Comparison of ENCODE assay signal across 15 cellular contexts in genomic region chr1:176801553-176802020, GRCh38.
DNase-seq lines count a peak whose midpoint lies in the region; TF ChIP-seq lines count a peak whose summit lies in the region.
"Had no signal": no experiment of that assay in that cellular context is flagged by ENCODE, and none has a peak within 500 bp of the region (broad histone marks: within the 10 kb centered on the region; RNA-seq: fewer than 3 reads in every experiment).

No MANE protein-coding gene starts in this region.

- intact Hi-C loops in left ventricle myocardium inferior (cut with micrococcal nuclease): no loop called here

- no peaks in the 10 kb centered on the region for H3K9me3 ChIP-seq in left ventricle myocardium inferior (replicated peaks)
- H3K9me3 ChIP-seq: BLaER1 treated with 17β-estradiol and CSF1 and Interleukin-3, amounts not matched to agents 10 nM and 100 nM had no signal

- no peaks in the 10 kb centered on the region for H3K27me3 ChIP-seq in left ventricle myocardium inferior (ENCODE audit: low read depth)
- H3K27me3 ChIP-seq: BLaER1 treated with 17β-estradiol and CSF1 and Interleukin-3, amounts not matched to agents 10 nM and 100 nM had no signal

- H3K4me3 Mint-ChIP-seq in progenitor cell of endocrine pancreas (ENCODE audit: low read depth) (no peak overlapping the region), HFFc6 (no peak overlapping the region)
- no peak overlapping the region for H3K4me3 Mint-ChIP-seq in activated naive CD4-positive, alpha-beta T cell treated with anti-CD3 and anti-CD28 coated beads, Interleukin-2, amount 10 ng/mL, durations not matched to agents 7 days and 5 days
- H3K4me3 Mint-ChIP-seq: activated CD4-positive, alpha-beta T cell treated with anti-CD3 and anti-CD28 coated beads, Interleukin-2, amount 10 ng/mL, durations not matched to agents 7 days and 5 days; naive B cell had no signal

- H3K4me1 ChIP-seq in left ventricle myocardium inferior: peaks cover 28% of the 10 kb centered on the region

- no peak for TF ChIP-seq CTCF in left ventricle myocardium inferior (IDR thresholded peaks at IDR 0.05; ENCODE audit: borderline replicate concordance)
- no peak for TF ChIP-seq CTCF in progenitor cell of endocrine pancreas (IDR thresholded peaks at IDR 0.05; ENCODE audit: unreplicated experiment)
- no peak for TF ChIP-seq CTCF in HFFc6 (IDR thresholded peaks at IDR 0.05)

- CTCF ChIA-PET in activated naive CD4-positive, alpha-beta T cell treated with anti-CD3 and anti-CD28 coated beads, Interleukin-2, amount 10 ng/mL, durations not matched to agents 7 days and 5 days (lab: Charles Lee): no interaction called here

- DNase-seq in DMS 273 (lab: John Stamatoyannopoulos, UW; ENCODE audit: unreplicated experiment) (peak; percentile 92), NCI-H82 (lab: John Stamatoyannopoulos, UW) (peak; percentile 77), left ventricle myocardium inferior (no peak), progenitor cell of endocrine pancreas (ENCODE audit: low spot score, unreplicated experiment) (no peak), kidney tubule cell (ENCODE audit: low spot score) (no peak), SW480 (ENCODE audit: low spot score) (no peak), HFFc6 (no peak)
- no peak for DNase-seq in activated naive CD4-positive, alpha-beta T cell treated with anti-CD3 and anti-CD28 coated beads, Interleukin-2, amount 10 ng/mL, durations not matched to agents 7 days and 5 days
- DNase-seq: activated CD4-positive, alpha-beta T cell treated with anti-CD3 and anti-CD28 coated beads, Interleukin-2, amount 10 ng/mL, durations not matched to agents 7 days and 5 days; naive B cell; NCI-H1048; T-helper 1 cell had no signal

- H3K9me3 Mint-ChIP-seq in progenitor cell of endocrine pancreas (ENCODE audit: low read depth) (no peaks in the 10 kb centered on the region), HFFc6 (peaks cover 34% of the 10 kb centered on the region)
- H3K9me3 Mint-ChIP-seq in activated naive CD4-positive, alpha-beta T cell treated with anti-CD3 and anti-CD28 coated beads, Interleukin-2, amount 10 ng/mL, durations not matched to agents 7 days and 5 days: no peaks in the 10 kb centered on the region
- H3K9me3 Mint-ChIP-seq: activated CD4-positive, alpha-beta T cell treated with anti-CD3 and anti-CD28 coated beads, Interleukin-2, amount 10 ng/mL, durations not matched to agents 7 days and 5 days; activated T-helper 2 cell treated with anti-CD3 and anti-CD28 coated beads, Interferon-gamma antibody, Interleukin-2, Interleukin-4, amounts not matched to agents 10 μg/mL and 5 μg/mL and 100 μg/mL, durations not matched to agents 14 hours and 24 hours and 36 hours; naive B cell had no signal

- peak overlapping the region; percentile 11 for H3K27ac Mint-ChIP-seq in progenitor cell of endocrine pancreas
- H3K27ac Mint-ChIP-seq in activated naive CD4-positive, alpha-beta T cell treated with anti-CD3 and anti-CD28 coated beads, Interleukin-2, amount 10 ng/mL, durations not matched to agents 7 days and 5 days: no peak overlapping the region
- no peak overlapping the region for H3K27ac Mint-ChIP-seq in HFFc6
- H3K27ac Mint-ChIP-seq: activated CD4-positive, alpha-beta T cell treated with anti-CD3 and anti-CD28 coated beads, Interleukin-2, amount 10 ng/mL, durations not matched to agents 7 days and 5 days; activated T-helper 2 cell treated with anti-CD3 and anti-CD28 coated beads, Interferon-gamma antibody, Interleukin-2, Interleukin-4, amounts not matched to agents 10 μg/mL and 5 μg/mL and 100 μg/mL, durations not matched to agents 14 hours and 24 hours and 36 hours; naive B cell had no signal

- H3K36me3 Mint-ChIP-seq in progenitor cell of endocrine pancreas (ENCODE audit: insufficient read depth) (no peaks in the 10 kb centered on the region), HFFc6 (ENCODE audit: low read depth) (no peaks in the 10 kb centered on the region)
- no peaks in the 10 kb centered on the region for H3K36me3 Mint-ChIP-seq in activated naive CD4-positive, alpha-beta T cell treated with anti-CD3 and anti-CD28 coated beads, Interleukin-2, amount 10 ng/mL, durations not matched to agents 7 days and 5 days
- H3K36me3 Mint-ChIP-seq: naive B cell had no signal

- no peak overlapping the region for H3K4me3 ChIP-seq in left ventricle myocardium inferior
- H3K4me3 ChIP-seq: BLaER1 treated with 17β-estradiol and CSF1 and Interleukin-3, amounts not matched to agents 10 nM and 100 nM had no signal

- H3K27me3 Mint-ChIP-seq in progenitor cell of endocrine pancreas (no peaks in the 10 kb centered on the region), HFFc6 (ENCODE audit: insufficient read depth) (no peaks in the 10 kb centered on the region)
- no peaks in the 10 kb centered on the region for H3K27me3 Mint-ChIP-seq in activated naive CD4-positive, alpha-beta T cell treated with anti-CD3 and anti-CD28 coated beads, Interleukin-2, amount 10 ng/mL, durations not matched to agents 7 days and 5 days
- H3K27me3 Mint-ChIP-seq: activated CD4-positive, alpha-beta T cell treated with anti-CD3 and anti-CD28 coated beads, Interleukin-2, amount 10 ng/mL, durations not matched to agents 7 days and 5 days had no signal

- peaks cover 15% of the 10 kb centered on the region for H3K4me1 Mint-ChIP-seq in progenitor cell of endocrine pancreas (ENCODE audit: low read depth)
- H3K4me1 Mint-ChIP-seq in activated naive CD4-positive, alpha-beta T cell treated with anti-CD3 and anti-CD28 coated beads, Interleukin-2, amount 10 ng/mL, durations not matched to agents 7 days and 5 days: no peaks in the 10 kb centered on the region
- H3K4me1 Mint-ChIP-seq in HFFc6 (ENCODE audit: low read depth): no peaks in the 10 kb centered on the region
- H3K4me1 Mint-ChIP-seq: activated CD4-positive, alpha-beta T cell treated with anti-CD3 and anti-CD28 coated beads, Interleukin-2, amount 10 ng/mL, durations not matched to agents 7 days and 5 days; naive B cell had no signal

- peak overlapping the region; percentile 39 for H3K27ac ChIP-seq in left ventricle myocardium inferior (replicated peaks)
- H3K27ac ChIP-seq: BLaER1 treated with 17β-estradiol and CSF1 and Interleukin-3, amounts not matched to agents 10 nM and 100 nM; HL-60 had no signal

- no peaks in the 10 kb centered on the region for H3K36me3 ChIP-seq in left ventricle myocardium inferior
- H3K36me3 ChIP-seq: BLaER1 treated with 17β-estradiol and CSF1 and Interleukin-3, amounts not matched to agents 10 nM and 100 nM had no signal

Comparison
In these comparisons a context has a peak if more than half of its experiments do, and no peak if none do; other contexts are left out.
1. DNase-seq: peak in DMS 273 (single experiment) and NCI-H82 (single experiment); none in left ventricle myocardium inferior (single experiment), progenitor cell of endocrine pancreas (single experiment), kidney tubule cell (single experiment), activated naive CD4-positive, alpha-beta T cell treated with anti-CD3 and anti-CD28 coated beads, Interleukin-2, amount 10 ng/mL, durations not matched to agents 7 days and 5 days (single experiment), SW480 (single experiment) and HFFc6 (single experiment).